In genomic region chr18:12679183-12679786, GRCh38 we compare ENCODE assay signal across 8 cellular contexts. TPM values are rescaled to one million over a fixed set of nuclear protein-coding genes. Genes with fewer than 3 reads are reported as not detected.
DNase-seq lines count a peak whose midpoint lies in the region; ATAC-seq and TF ChIP-seq lines count a peak whose summit lies in the region.

No MANE protein-coding gene starts in this region.

- H3K9me3 ChIP-seq in PC-3 (ENCODE audit: low read length) (no peaks in the 10 kb centered on the region), muscle layer of duodenum (ENCODE audit: control insufficient read depth in 1 of 2, low read length in 2 of 2) (no peaks in the 10 kb centered on the region)

- H3K79me2 ChIP-seq in PC-3 (ENCODE audit: low read length): no peaks in the 10 kb centered on the region

- H3K27ac ChIP-seq in PC-3 (ENCODE audit: low read length): no peak overlapping the region
- H3K27ac ChIP-seq in muscle layer of duodenum (ENCODE audit: low read length): peak overlapping the region; percentile 69

- TSS peak; percentile 11 for BruUV-seq in PC-3 (replicated peaks; lab: Mats Ljungman, UMichigan)

- no peak overlapping the region for H3K4me2 ChIP-seq in PC-3 (ENCODE audit: low read length)

- TF ChIP-seq CTCF in PC-3 (conservative IDR thresholded peaks at IDR 0.05; ENCODE audit: low read depth, low read length): no peak

- no peak overlapping the region for H3K4me3 ChIP-seq in PC-3 (ENCODE audit: low read length)
- peak overlapping the region; percentile 33 to 50 for H3K4me3 ChIP-seq in muscle layer of duodenum (ENCODE audit: low read depth in 1 of 2, low read length in 2 of 2)

- H3F3A ChIP-seq in PC-3 (ENCODE audit: low read length, unreplicated experiment): no peaks in the 10 kb centered on the region

- no peaks in the 10 kb centered on the region for H4K20me1 ChIP-seq in PC-3 (ENCODE audit: low read length)

- POLR2A ChIA-PET in PC-3 (lab: Charles Lee; ENCODE audit: unreplicated experiment): no interaction called here

- H3K9me2 ChIP-seq in PC-3 (replicated peaks; ENCODE audit: low read length): no peaks in the 10 kb centered on the region

- CTCF ChIA-PET in PC-3 (lab: Charles Lee): no interaction called here

- H3K4me1 ChIP-seq in PC-3 (ENCODE audit: insufficient read depth, low read length) (peaks cover 3% of the 10 kb centered on the region; the same call in 1 of the 2 replicates), muscle layer of duodenum (ENCODE audit: control insufficient read depth in 1 of 2, insufficient read depth in 2 of 2, low read length in 2 of 2) (no peaks in the 10 kb centered on the region)

- peak; percentile 90; the same call in 1 of the 2 replicates for ATAC-seq in PC-3

- no peak overlapping the region for H3K9ac ChIP-seq in PC-3 (ENCODE audit: low read length)

- H3K36me3 ChIP-seq in PC-3 (ENCODE audit: low read depth, low read length): peaks cover 22% of the 10 kb centered on the region
- peaks cover 2 to 6% of the 10 kb centered on the region in 2 donors for H3K36me3 ChIP-seq in muscle layer of duodenum (ENCODE audit: control insufficient read depth in 1 of 2, insufficient read depth in 2 of 2, low read length in 2 of 2)

- H3K27me3 ChIP-seq in PC-3 (ENCODE audit: low read length) (no peaks in the 10 kb centered on the region), muscle layer of duodenum (ENCODE audit: low read depth, low read length) (no peaks in the 10 kb centered on the region)

- peak overlapping the region; percentile 37; the same call in 1 of the 2 replicates for H2AFZ ChIP-seq in PC-3 (ENCODE audit: low read length)

- peak; percentile 66 for DNase-seq in AG20443 (ENCODE audit: low spot score)
- DNase-seq in PC-3: peak; percentile 24
- DNase-seq in dermis microvascular lymphatic vessel endothelial cell (ENCODE audit: low read depth in 2 of 2): peak; percentile 84 to 87
- DNase-seq in NCI-H510A (lab: John Stamatoyannopoulos, UW): no peak
- DNase-seq in activated CD8-positive, alpha-beta memory T cell treated with anti-CD3 and anti-CD28 coated beads, Interleukin-2, amount 50 U/mL, for 4 hours: no peak
- DNase-seq in activated CD8-positive, alpha-beta memory T cell treated with anti-CD3 and anti-CD28 coated beads for 24 hours: no peak
- DNase-seq in retina: no peak

- intact Hi-C loops in PC-3 (cut with micrococcal nuclease): no loop called here

RNA-seq across cellular contexts. Expression of gene SPIRE1, which starts 21.4 kb away (rescaled TPM):
- 29.9 and 32.4 TPM in 2 replicates for total RNA-seq in PC-3 (2014; rRNA removed)
- total RNA-seq in dermis microvascular lymphatic vessel endothelial cell: 15.7 and 16.6 TPM in 2 replicates

RNA-seq across cellular contexts. Expression of gene CEP76, which starts 23.2 kb away (rescaled TPM):
- total RNA-seq in PC-3 (2014; rRNA removed) (13.5 and 25.1 TPM in 2 replicates), dermis microvascular lymphatic vessel endothelial cell (13.4 and 14.6 TPM in 2 replicates)

RNA-seq across cellular contexts. Expression of gene PSMG2, which starts 23.6 kb away (rescaled TPM):
- total RNA-seq in PC-3 (2014; rRNA removed) (78.2 and 93.6 TPM in 2 replicates), dermis microvascular lymphatic vessel endothelial cell (66.0 and 76.9 TPM in 2 replicates)

Comparison
In these comparisons a context has a peak if more than half of its experiments do, and no peak if none do; other contexts are left out.
1. DNase-seq: peak in AG20443 (single experiment), PC-3 (single experiment) and dermis microvascular lymphatic vessel endothelial cell (2 of 2); none in NCI-H510A (single experiment), activated CD8-positive, alpha-beta memory T cell treated with anti-CD3 and anti-CD28 coated beads, Interleukin-2, amount 50 U/mL, for 4 hours (single experiment), activated CD8-positive, alpha-beta memory T cell treated with anti-CD3 and anti-CD28 coated beads for 24 hours (single experiment) and retina (single experiment).